24 cellular contexts compared by ENCODE assay signal in the genomic region with DNA sequence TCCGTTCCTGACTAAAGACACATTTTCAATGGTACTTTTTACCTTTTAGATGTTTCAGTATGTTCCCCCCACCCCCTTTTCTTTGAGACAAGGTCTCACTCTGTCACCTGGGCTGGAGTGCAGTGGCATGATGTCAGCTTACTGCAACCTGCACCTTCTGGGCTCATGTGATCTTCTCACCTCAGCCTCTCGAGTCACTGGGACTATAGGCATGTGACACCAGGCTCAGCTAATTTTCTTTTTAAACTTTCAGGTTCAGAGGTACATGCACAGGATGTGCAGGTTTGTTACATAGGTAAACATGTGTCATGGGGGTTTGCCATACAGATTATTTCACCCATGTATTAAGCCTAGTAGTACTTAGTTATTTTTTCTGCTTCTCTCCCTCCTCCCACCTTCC.
DNase-seq lines count a peak whose midpoint lies in the region; ATAC-seq and TF ChIP-seq lines count a peak whose summit lies in the region.
"Had no signal": no experiment of that assay in that cellular context is flagged by ENCODE, and none has a peak within 500 bp of the region (broad histone marks: within the 10 kb centered on the region; RNA-seq: fewer than 3 reads in every experiment).

No MANE protein-coding gene starts in this region.

- no peaks in the 10 kb centered on the region for H3K27me3 Mint-ChIP-seq in CD4-positive, alpha-beta T cell
- no peaks in the 10 kb centered on the region for H3K27me3 Mint-ChIP-seq in T-cell
- H3K27me3 Mint-ChIP-seq: naive thymus-derived CD8-positive, alpha-beta T cell had no signal

- no peaks in the 10 kb centered on the region for H3K27me3 ChIP-seq in CD4-positive, alpha-beta T cell (ENCODE audit: control insufficient read depth, insufficient read depth, low read length)
- H3K27me3 ChIP-seq: BLaER1 treated with 17β-estradiol and CSF1 and Interleukin-3, amounts not matched to agents 10 nM and 100 nM; breast epithelium; heart right ventricle; tibial artery had no signal

- H3K36me3 Mint-ChIP-seq in CD4-positive, alpha-beta T cell (ENCODE audit: low read depth): peaks cover 2% of the 10 kb centered on the region
- H3K36me3 Mint-ChIP-seq in T-cell: peaks cover 30% of the 10 kb centered on the region

- peak; percentile 74 for ATAC-seq in CD4-positive, alpha-beta T cell (ENCODE audit: poor library complexity)
- ATAC-seq in T-cell (replicated peaks in 1 of 4): peak in 2 of 4 experiments; percentile 44 to 81
- ATAC-seq in mucosa of descending colon: peak; percentile 23
- ATAC-seq: HCT116, heart right ventricle, psoas muscle, sciatic nerve had no signal

- H3K4me3 Mint-ChIP-seq in CD4-positive, alpha-beta T cell: peak overlapping the region; percentile 65
- peak overlapping the region in 2 of 3 donors; percentile 4 to 5 for H3K4me3 Mint-ChIP-seq in T-cell
- H3K4me3 Mint-ChIP-seq: mesothelial cell of epicardium had no signal

- no peaks in the 10 kb centered on the region for H3K9me3 Mint-ChIP-seq in CD4-positive, alpha-beta T cell
- H3K9me3 Mint-ChIP-seq in T-cell: no peaks in the 10 kb centered on the region
- H3K9me3 Mint-ChIP-seq: activated naive CD4-positive, alpha-beta T cell treated with anti-CD3 and anti-CD28 coated beads, Interleukin-2, amount 50 U/mL, for 72 hours had no signal

- DNase-seq in CD4-positive, alpha-beta T cell: no peak
- DNase-seq in DMS53 treated with DMSO at 0.1 percent for 48 hours (lab: John Stamatoyannopoulos, UW; ENCODE audit: unreplicated experiment) (peak; percentile 34), T-cell (peak in 4 of 34 experiments; percentile 1 to 31 (median 8)), mucosa of descending colon (no peak), NCI-H1105 (lab: John Stamatoyannopoulos, UW) (no peak), NOMO-1 treated with DMSO at 0.1 percent for 48 hours (lab: John Stamatoyannopoulos, UW; ENCODE audit: unreplicated experiment) (no peak), NCI-H1694 (lab: John Stamatoyannopoulos, UW) (no peak)
- DNase-seq: anterior cingulate cortex; heart right ventricle; naive thymus-derived CD8-positive, alpha-beta T cell; NCI-H1048; NCI-H187 treated with DMSO at 0.1 percent for 48 hours; NCI-H524 treated with DMSO at 0.1 percent for 48 hours; PC-9; psoas muscle; stimulated activated CD8-positive, alpha-beta memory T cell treated with anti-CD3 and anti-CD28 coated beads, Interleukin-4, amount 100 ng/mL, for 48 hours; tibial artery had no signal

- peaks cover 5% of the 10 kb centered on the region for H3K4me1 ChIP-seq in mucosa of descending colon (ENCODE audit: low read depth)
- H3K4me1 ChIP-seq: breast epithelium, psoas muscle, tibial artery had no signal

- H3K27ac ChIP-seq in CD4-positive, alpha-beta T cell (ENCODE audit: low read depth, low read length): no peak overlapping the region
- H3K27ac ChIP-seq: breast epithelium, heart right ventricle, PC-9, psoas muscle, SK-N-MC, tibial artery had no signal

- peak overlapping the region; percentile 40 for H3K27ac Mint-ChIP-seq in CD4-positive, alpha-beta T cell
- peak overlapping the region; percentile 72 to 75 for H3K27ac Mint-ChIP-seq in T-cell
- H3K27ac Mint-ChIP-seq: mesothelial cell of epicardium had no signal

- no peaks in the 10 kb centered on the region for H3K36me3 ChIP-seq in mucosa of descending colon (ENCODE audit: low read depth)
- H3K36me3 ChIP-seq: breast epithelium, tibial artery had no signal

- TF ChIP-seq CTCF in CD4-positive, alpha-beta T cell (IDR thresholded peaks at IDR 0.05): no peak
- no peak for TF ChIP-seq CTCF in mucosa of descending colon (IDR thresholded peaks at IDR 0.05)

- POLR2A ChIA-PET in CD4-positive, alpha-beta T cell (lab: Charles Lee): interaction anchor here (1.4 kb wide), 1 partner anchor 150 kb away, joined by 4 read pairs; a partner anchor contains a TSS
- POLR2A ChIA-PET in T-cell (lab: Charles Lee): no interaction called here

- intact Hi-C loops in CD4-positive, alpha-beta T cell (cut with DNase I, micrococcal nuclease): no loop called here
- intact Hi-C loops in mucosa of descending colon (cut with DNase I, micrococcal nuclease): no loop called here

- CTCF ChIA-PET in CD4-positive, alpha-beta T cell (lab: Charles Lee): no interaction called here
- CTCF ChIA-PET in T-cell (lab: Charles Lee): no interaction called here

- no peak overlapping the region for H3K4me3 ChIP-seq in mucosa of descending colon
- H3K4me3 ChIP-seq: BLaER1 treated with 17β-estradiol and CSF1 and Interleukin-3, amounts not matched to agents 10 nM and 100 nM; breast epithelium; heart right ventricle; PC-9; psoas muscle; SK-N-MC; tibial artery had no signal

- peaks cover 38% of the 10 kb centered on the region for H3K4me1 Mint-ChIP-seq in CD4-positive, alpha-beta T cell (ENCODE audit: low read depth)
- peaks cover 38 to 47% (median 44%) of the 10 kb centered on the region in 3 donors for H3K4me1 Mint-ChIP-seq in T-cell

- H3K9me3 ChIP-seq in CD4-positive, alpha-beta T cell (ENCODE audit: control insufficient read depth, low read length): no peaks in the 10 kb centered on the region
- no peaks in the 10 kb centered on the region for H3K9me3 ChIP-seq in mucosa of descending colon
- H3K9me3 ChIP-seq: breast epithelium, heart right ventricle, psoas muscle, tibial artery had no signal
